ENCODE assay signal across 21 cellular contexts in the genomic region with DNA sequence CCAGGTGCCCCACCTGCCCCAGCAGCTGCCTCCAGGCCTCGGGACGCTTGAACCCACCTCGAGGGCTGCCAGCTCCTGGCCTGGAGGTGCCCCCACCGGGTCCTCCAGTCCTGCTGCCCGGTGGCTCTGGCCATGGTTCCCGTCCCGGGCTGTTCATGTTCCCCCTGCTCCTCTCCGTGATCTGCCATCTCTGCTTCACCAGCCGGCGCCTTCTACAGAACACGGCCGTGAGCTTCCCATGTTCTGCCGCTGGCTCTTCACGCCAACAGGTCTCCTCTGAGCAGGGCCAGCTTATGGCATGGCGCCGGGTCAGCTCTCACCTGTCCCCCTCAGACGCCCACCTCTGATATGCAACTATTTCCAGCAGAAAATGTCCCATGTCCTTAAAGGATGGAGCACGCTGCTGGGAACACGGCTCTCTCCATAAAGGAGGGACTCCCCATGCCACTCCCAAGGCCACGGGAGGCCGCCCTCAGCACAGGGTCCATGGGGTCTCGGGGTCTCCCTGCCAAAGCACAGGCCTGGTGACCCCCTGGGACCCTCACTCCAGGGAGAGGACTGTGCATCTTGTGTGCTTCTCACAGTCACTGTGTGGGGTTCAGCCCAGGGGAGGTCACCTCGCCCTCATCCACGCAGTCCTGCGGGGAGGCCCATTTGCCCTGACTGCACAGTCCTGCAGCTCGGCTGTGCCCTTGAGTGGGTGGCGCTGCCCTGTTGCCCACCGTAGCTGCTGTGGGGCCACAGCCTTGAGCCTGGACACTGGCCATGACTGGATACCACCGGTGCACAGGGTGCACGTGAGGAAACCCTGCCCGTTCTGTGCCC. TPM values are rescaled to one million over a fixed set of nuclear protein-coding genes. Genes with fewer than 3 reads are reported as not detected.
A peak's percentile ranks its signal among the peaks of the same experiment; 100 is the strongest.
DNase-seq lines count a peak whose midpoint lies in the region; ATAC-seq and TF ChIP-seq lines count a peak whose summit lies in the region.
"Had no signal": no experiment of that assay in that cellular context is flagged by ENCODE, and none has a peak within 500 bp of the region (broad histone marks: within the 10 kb centered on the region; RNA-seq: fewer than 3 reads in every experiment).

No MANE protein-coding gene starts in this region.

- H2BK15ac ChIP-seq in neuronal stem cell (ENCODE audit: low read length): peak overlapping the region; percentile 67

- H3K9ac ChIP-seq in neuronal stem cell (ENCODE audit: low read depth, low read length, poor library complexity): no peak overlapping the region

- POLR2A ChIA-PET in activated CD8-positive, alpha-beta T cell treated with anti-CD3 and anti-CD28 coated beads for 36 hours (lab: Charles Lee): no interaction called here

- no peak overlapping the region for H2BK120ac ChIP-seq in neuronal stem cell (ENCODE audit: low read depth, low read length)

- no peak overlapping the region for H3K4me3 Mint-ChIP-seq in activated CD8-positive, alpha-beta T cell treated with anti-CD3 and anti-CD28 coated beads for 36 hours
- H3K4me3 Mint-ChIP-seq: CD4-positive, CD25-positive, alpha-beta regulatory T cell had no signal

- H3K18ac ChIP-seq in neuronal stem cell (ENCODE audit: low read length): peak overlapping the region; percentile 35

- peaks cover 9% of the 10 kb centered on the region for H3K27me3 Mint-ChIP-seq in activated CD8-positive, alpha-beta T cell treated with anti-CD3 and anti-CD28 coated beads for 36 hours

- H3K27ac Mint-ChIP-seq in activated CD8-positive, alpha-beta T cell treated with anti-CD3 and anti-CD28 coated beads for 36 hours: no peak overlapping the region

- H3K27ac ChIP-seq in neuronal stem cell (replicated peaks; ENCODE audit: low read length) (no peak overlapping the region), aorta (ENCODE audit: low read depth in 1 of 2, low read length in 2 of 2) (no peak overlapping the region)

- H3K36me3 ChIP-seq in neuronal stem cell (replicated peaks in 1 of 2; ENCODE audit: control insufficient read depth in 2 of 2, insufficient read depth in 2 of 2, low read length in 2 of 2): peaks cover 0 to 6% of the 10 kb centered on the region in 2 donors
- H3K36me3 ChIP-seq in aorta (ENCODE audit: control insufficient read depth in 1 of 2, insufficient read depth in 2 of 2, low read length in 1 of 2): no peaks in the 10 kb centered on the region
- H3K36me3 ChIP-seq: BE2C had no signal

- no peak overlapping the region for H4K8ac ChIP-seq in neuronal stem cell (ENCODE audit: low read depth, low read length)

- DNase-seq in left cardiac atrium (peak; percentile 18), cardiac septum (ENCODE audit: low spot score) (no peak), left ventricle myocardium superior (peak; percentile 29), neuronal stem cell (ENCODE audit: low spot score) (no peak), aorta (peak; percentile 47 to 65), DMS 273 (lab: John Stamatoyannopoulos, UW; ENCODE audit: unreplicated experiment) (no peak)
- no peak for DNase-seq in stimulated activated naive CD8-positive, alpha-beta T cell treated with anti-CD3 and anti-CD28 coated beads, Interleukin-15, Interleukin-2, amounts not matched to agents 100 U/mL and 50 U/mL, for 24 hours
- no peak for DNase-seq in activated CD8-positive, alpha-beta T cell treated with anti-CD3 and anti-CD28 coated beads for 36 hours
- DNase-seq: BE2C; CD4-positive, CD25-positive, alpha-beta regulatory T cell; COR-L47; DMS153; GDM1; HCEC 1CT; NCI-H1105 treated with DMSO at 0.1 percent for 48 hours; NCI-H187; NCI-H2227 treated with DMSO at 0.1 percent for 48 hours; NCI-H510A treated with DMSO at 0.1 percent for 48 hours; NCI-H774; SIG-M5 had no signal

- no CpG with 5 or more reads among the region's 31 CpGs for WGBS in neuronal stem cell (ENCODE audit: extremely low coverage in 2 of 2, insufficient read length in 2 of 2, insufficient replicate concordance in 1 of 2), 2 donors
- WGBS in aorta, 2 donors: 90% methylated on average over 31 of the region's 31 CpGs

- H3K4me2 ChIP-seq in neuronal stem cell (ENCODE audit: insufficient read depth, low read length, poor library complexity, severe bottlenecking): no peak overlapping the region

- TF ChIP-seq CTCF in activated CD8-positive, alpha-beta T cell treated with anti-CD3 and anti-CD28 coated beads for 36 hours (IDR thresholded peaks at IDR 0.05): no peak

- H3K4ac ChIP-seq in neuronal stem cell (ENCODE audit: low read length): no peak overlapping the region

- peaks cover 31% of the 10 kb centered on the region for H3K79me1 ChIP-seq in neuronal stem cell (ENCODE audit: low read depth, low read length)

- H2AFZ ChIP-seq in neuronal stem cell (ENCODE audit: low read length): no peak overlapping the region

- H3K4me3 ChIP-seq in neuronal stem cell (ENCODE audit: low read length in 2 of 2) (no peak overlapping the region), aorta (ENCODE audit: low read length in 2 of 2) (no peak overlapping the region)
- H3K4me3 ChIP-seq: K562 had no signal

- H3K4me1 ChIP-seq in neuronal stem cell (ENCODE audit: control insufficient read depth in 2 of 2, insufficient read depth in 1 of 2, low read depth in 1 of 2, low read length in 2 of 2) (peaks cover 2 to 3% of the 10 kb centered on the region in 2 donors), aorta (ENCODE audit: control insufficient read depth in 1 of 2, insufficient read depth in 2 of 2, low read length in 2 of 2) (no peaks in the 10 kb centered on the region)

- H3K27me3 ChIP-seq in neuronal stem cell (ENCODE audit: control insufficient read depth in 3 of 3, insufficient read depth in 3 of 3, low read depth in 1 of 3, low read length in 3 of 3): peaks cover 0 to 4% (median 2%) of the 10 kb centered on the region in 3 experiments
- no peaks in the 10 kb centered on the region for H3K27me3 ChIP-seq in aorta (ENCODE audit: control insufficient read depth in 1 of 2, insufficient read depth in 2 of 2, low read length in 1 of 2)

- peaks cover 4% of the 10 kb centered on the region for H3K4me1 Mint-ChIP-seq in activated CD8-positive, alpha-beta T cell treated with anti-CD3 and anti-CD28 coated beads for 36 hours (ENCODE audit: low read depth)

- peak overlapping the region; percentile 83 for H2AK5ac ChIP-seq in neuronal stem cell (ENCODE audit: low read depth, low read length)

- H3K9me3 Mint-ChIP-seq in activated CD8-positive, alpha-beta T cell treated with anti-CD3 and anti-CD28 coated beads for 36 hours: peaks cover 4% of the 10 kb centered on the region

- H3K36me3 Mint-ChIP-seq in activated CD8-positive, alpha-beta T cell treated with anti-CD3 and anti-CD28 coated beads for 36 hours (ENCODE audit: low read depth): no peaks in the 10 kb centered on the region
- H3K36me3 Mint-ChIP-seq: CD4-positive, CD25-positive, alpha-beta regulatory T cell had no signal

- H3K9me3 ChIP-seq in neuronal stem cell (replicated peaks in 1 of 2; ENCODE audit: control insufficient read depth in 2 of 2, insufficient read depth in 1 of 2, low read depth in 1 of 2, low read length in 2 of 2): peaks cover 1 to 13% of the 10 kb centered on the region in 2 donors
- H3K9me3 ChIP-seq in aorta (ENCODE audit: control insufficient read depth, low read length): no peaks in the 10 kb centered on the region

- H2BK12ac ChIP-seq in neuronal stem cell (ENCODE audit: low read length): peak overlapping the region; percentile 73

- H4K91ac ChIP-seq in neuronal stem cell (ENCODE audit: low read depth, low read length, poor library complexity): no peak overlapping the region

- H3K23ac ChIP-seq in neuronal stem cell (ENCODE audit: low read depth, low read length, poor library complexity): peak overlapping the region; percentile 0

- intact Hi-C loops in left cardiac atrium (cut with DNase I) (loop anchor here in 1 of 2 donors (5.0 kb wide), 1 partner anchor 149 kb away; no protein-coding TSS in a partner anchor), cardiac septum (cut with DNase I) (no loop called here), left ventricle myocardium superior (cut with micrococcal nuclease) (loop anchor here (10.0 kb wide), 1 partner anchor 297 kb away; no protein-coding TSS in a partner anchor), aorta (cut with DNase I) (no loop called here)
- intact Hi-C loops in activated CD8-positive, alpha-beta T cell treated with anti-CD3 and anti-CD28 coated beads for 36 hours (cut with micrococcal nuclease): no loop called here

- CTCF ChIA-PET in activated CD8-positive, alpha-beta T cell treated with anti-CD3 and anti-CD28 coated beads for 36 hours (lab: Charles Lee): interaction anchor here (2.2 to 2.7 kb wide), 2 partner anchors 149 to 304 kb away, joined by 15 to 19 read pairs; no protein-coding TSS in a partner anchor

- no peak overlapping the region for H2BK5ac ChIP-seq in neuronal stem cell (ENCODE audit: low read length)

- H3K14ac ChIP-seq in neuronal stem cell (ENCODE audit: low read length): peak overlapping the region; percentile 89

- ATAC-seq in left cardiac atrium: no peak
- no peak for ATAC-seq in left ventricle myocardium superior
- no peak for ATAC-seq in aorta (ENCODE audit: low FRiP score)
- no peak for ATAC-seq in stimulated activated naive CD8-positive, alpha-beta T cell treated with anti-CD3 and anti-CD28 coated beads, Interleukin-15, Interleukin-2, amounts not matched to agents 100 U/mL and 50 U/mL, for 24 hours
- ATAC-seq in activated CD8-positive, alpha-beta T cell treated with anti-CD3 and anti-CD28 coated beads for 36 hours: no peak
- ATAC-seq: K562 had no signal

RNA-seq across cellular contexts. Expression of a gene that starts 36.7 kb away (rescaled TPM):
- total RNA-seq in left cardiac atrium (100 to 1,000 TPM in 1 of 2 donors, 10 to 100 TPM in 1; 53.4 to 104 TPM), cardiac septum (77.0 TPM), left ventricle myocardium superior (52.4 TPM), aorta (100 to 1,000 TPM; 289 to 301 TPM)
- 42.5 TPM for polyA plus RNA-seq in neuronal stem cell (2013, experiment 1 of 2)
- polyA plus RNA-seq in neuronal stem cell (2013, experiment 2 of 2): 42.1 TPM
- 100 to 1,000 TPM in 1 of 2 donors, 10 to 100 TPM in 1; 97.3 to 963 TPM for polyA plus RNA-seq in aorta
- 1 to 10 TPM; 9.4 to 9.7 TPM for total RNA-seq in activated CD8-positive, alpha-beta T cell treated with anti-CD3 and anti-CD28 coated beads for 36 hours

Comparison
In these comparisons a context has a peak if more than half of its experiments do, and no peak if none do; other contexts are left out.
1. DNase-seq: peak in left cardiac atrium (single experiment), left ventricle myocardium superior (single experiment) and aorta (2 of 2); none in cardiac septum (single experiment), neuronal stem cell (single experiment), stimulated activated naive CD8-positive, alpha-beta T cell treated with anti-CD3 and anti-CD28 coated beads, Interleukin-15, Interleukin-2, amounts not matched to agents 100 U/mL and 50 U/mL, for 24 hours (single experiment), DMS 273 (single experiment) and activated CD8-positive, alpha-beta T cell treated with anti-CD3 and anti-CD28 coated beads for 36 hours (single experiment).